Comparison of ENCODE assay signal across 12 cellular contexts in the genomic region with DNA sequence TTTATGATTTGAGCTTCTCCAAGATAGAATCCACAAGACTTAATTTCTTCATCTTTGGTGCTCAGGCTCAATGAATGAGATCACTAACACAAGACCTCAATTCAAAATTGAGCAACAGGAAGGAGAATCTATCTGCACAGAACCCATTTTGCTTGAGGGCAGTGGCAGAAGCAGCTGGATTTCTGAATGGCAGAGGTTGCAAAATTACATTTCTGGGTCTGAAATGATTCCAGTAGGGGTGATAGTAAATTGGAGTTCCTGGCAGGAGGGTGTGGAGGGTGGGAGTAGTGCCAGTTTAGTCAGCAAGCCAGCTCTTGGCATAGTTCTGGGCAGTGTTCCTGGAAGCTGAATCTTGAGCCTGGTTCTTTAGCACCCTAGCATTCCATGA.
DNase-seq lines count a peak whose midpoint lies in the region; ATAC-seq and TF ChIP-seq lines count a peak whose summit lies in the region.
"Had no signal": no experiment of that assay in that cellular context is flagged by ENCODE, and none has a peak within 500 bp of the region (broad histone marks: within the 10 kb centered on the region; RNA-seq: fewer than 3 reads in every experiment).

No MANE protein-coding gene starts in this region.

- H3K27ac ChIP-seq in RWPE1 (peak overlapping the region; percentile 53; the same call in 1 of the 2 replicates), testis (no peak overlapping the region)
- H3K27ac ChIP-seq: ovary, tibial artery had no signal

- no peaks in the 10 kb centered on the region for H3K36me3 ChIP-seq in testis (ENCODE audit: low read depth, missing control alignments)
- H3K36me3 ChIP-seq: HAP-1, ovary, tibial artery had no signal

- peak; percentile 55 for ATAC-seq in sciatic nerve
- no peak for ATAC-seq in HG03342 (IDR thresholded peaks at IDR 0.05; ENCODE audit: unreplicated experiment)

- no peaks in the 10 kb centered on the region for H3K27me3 ChIP-seq in testis
- H3K27me3 ChIP-seq: ovary, tibial artery had no signal

- POLR2A ChIA-PET in RWPE1 (lab: Yijun Ruan, JAX; ENCODE audit: low non-redundant PET): no interaction called here

- CTCF ChIA-PET in RWPE1 (lab: Yijun Ruan, JAX): interaction anchor here (0.6 kb wide), 2 partner anchors 20 to 64 kb away, joined by 4 to 6 read pairs; no protein-coding TSS in a partner anchor

- no peaks in the 10 kb centered on the region for H3K4me1 ChIP-seq in testis
- H3K4me1 ChIP-seq: HAP-1 had no signal

- no peaks in the 10 kb centered on the region for H3K9me3 ChIP-seq in testis
- H3K9me3 ChIP-seq: HAP-1, ovary, tibial artery had no signal

- TF ChIP-seq POLR2A in testis (IDR thresholded peaks at IDR 0.05): no peak

- DNase-seq in GM04503 (ENCODE audit: low read depth): peak; percentile 69
- DNase-seq in RWPE1 (ENCODE audit: low spot score): peak; percentile 74
- DNase-seq in fibroblast of peridontal ligament (ENCODE audit: extremely low read depth): peak; percentile 93
- DNase-seq in sciatic nerve (ENCODE audit: low spot score): no peak
- no peak for DNase-seq in NCI-H128 (lab: John Stamatoyannopoulos, UW; ENCODE audit: unreplicated experiment)
- DNase-seq in activated effector memory CD4-positive, alpha-beta T cell treated with anti-CD3 and anti-CD28 coated beads, Interleukin-2, amount 50 U/mL, for 16 hours: no peak
- no peak for DNase-seq in testis
- DNase-seq: kidney, ovary, tibial artery had no signal

- no peak overlapping the region for H3K4me3 ChIP-seq in testis
- H3K4me3 ChIP-seq: HAP-1, ovary, tibial artery had no signal

- TF ChIP-seq CTCF in RWPE1 (conservative IDR thresholded peaks at IDR 0.05; ENCODE audit: low read depth): no peak
- no peak for TF ChIP-seq CTCF in testis (IDR thresholded peaks at IDR 0.05)

- intact Hi-C loops in sciatic nerve (cut with DNase I): no loop called here
- intact Hi-C loops in testis (cut with DNase I; ENCODE audit: low total_unique reads): no loop called here

Comparison
In these comparisons a context has a peak if more than half of its experiments do, and no peak if none do; other contexts are left out.
1. DNase-seq: peak in GM04503 (single experiment), RWPE1 (single experiment) and fibroblast of peridontal ligament (single experiment); none in sciatic nerve (single experiment), NCI-H128 (single experiment), activated effector memory CD4-positive, alpha-beta T cell treated with anti-CD3 and anti-CD28 coated beads, Interleukin-2, amount 50 U/mL, for 16 hours (single experiment) and testis (single experiment).